2 cellular contexts compared by ENCODE assay signal in genomic region chr4:114217150-114217817, GRCh38.
TF ChIP-seq lines count a peak whose summit lies in the region.

No MANE protein-coding gene starts in this region.

TF ChIP-seq in IMR-90, 13 proteins besides CTCF, POLR2A, EP300 and RAD21 (continued from another document):
- TF ChIP-seq CEBPB (IDR thresholded peaks at IDR 0.05; ENCODE audit: low read depth, low read length), result no peak
- no peak for TF ChIP-seq NFE2L2 (IDR thresholded peaks at IDR 0.05; ENCODE audit: low read depth, low read length)
- TF ChIP-seq FOS (IDR thresholded peaks at IDR 0.05; ENCODE audit: low read depth, low read length), result no peak
- no peak for TF ChIP-seq MAFK (IDR thresholded peaks at IDR 0.05; ENCODE audit: low read depth, low read length)
- no peak for TF ChIP-seq BHLHE40 (IDR thresholded peaks at IDR 0.05; ENCODE audit: low read depth, low read length)
- TF ChIP-seq RFX5 (IDR thresholded peaks at IDR 0.05; ENCODE audit: low read depth, low read length), result no peak
- TF ChIP-seq RCOR1 (IDR thresholded peaks at IDR 0.05; ENCODE audit: insufficient replicate concordance, low read length), result no peak
- TF ChIP-seq MAZ (IDR thresholded peaks at IDR 0.05; ENCODE audit: borderline replicate concordance, low read depth, low read length), result no peak
- no peak for TF ChIP-seq MXI1 (IDR thresholded peaks at IDR 0.05; ENCODE audit: borderline replicate concordance, low read depth, low read length)
- TF ChIP-seq ELK1 (IDR thresholded peaks at IDR 0.05; ENCODE audit: borderline replicate concordance, low read depth, low read length), result no peak
- TF ChIP-seq CHD1 (IDR thresholded peaks at IDR 0.05; ENCODE audit: low read depth, low read length), result no peak
- no peak for TF ChIP-seq SMC3 (IDR thresholded peaks at IDR 0.05; ENCODE audit: low read depth, low read length)

TF ChIP-seq in GM23338, 12 proteins besides CTCF, POLR2A, EP300 and RAD21 (continued from another document):
- no peak for TF ChIP-seq ZNF462 (CRISPR knock-in tag; IDR thresholded peaks at IDR 0.05)
- no peak for TF ChIP-seq ZNF114 (CRISPR knock-in tag; IDR thresholded peaks at IDR 0.05)
- no peak for TF ChIP-seq NANOG (IDR thresholded peaks at IDR 0.05; ENCODE audit: borderline replicate concordance)
- TF ChIP-seq POLR2AphosphoS5 (IDR thresholded peaks at IDR 0.05; ENCODE audit: low read depth), result no peak
